In the genomic region with DNA sequence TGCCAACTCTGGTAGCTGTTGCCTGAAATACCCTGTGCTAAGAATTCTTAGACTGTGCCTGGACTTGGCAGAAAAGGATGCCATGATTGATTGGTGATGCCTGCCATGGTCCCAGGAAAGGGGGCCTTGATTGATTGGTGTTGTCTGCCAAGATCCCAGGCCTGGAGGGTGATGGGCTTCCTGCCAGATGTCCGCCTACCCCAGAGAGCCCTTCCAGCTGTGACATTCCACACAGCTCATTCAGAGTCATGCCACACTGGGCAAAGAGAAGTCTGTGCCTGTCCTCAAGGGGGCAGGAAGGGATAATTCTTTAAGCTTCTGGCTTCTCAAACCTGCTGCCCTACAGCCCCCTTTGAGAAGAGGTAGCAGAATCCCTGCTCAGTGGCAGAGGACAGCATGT, we compare ENCODE assay signal across 15 cellular contexts. TPM values are rescaled to one million over a fixed set of nuclear protein-coding genes. Genes with fewer than 3 reads are reported as not detected.
DNase-seq lines count a peak whose midpoint lies in the region; ATAC-seq, FAIRE-seq and TF ChIP-seq lines count a peak whose summit lies in the region.
"Had no signal": no experiment of that assay in that cellular context is flagged by ENCODE, and none has a peak within 500 bp of the region (broad histone marks: within the 10 kb centered on the region; RNA-seq: fewer than 3 reads in every experiment).

No MANE protein-coding gene starts in this region.

- TF ChIP-seq CTCF in VCaP (conservative IDR thresholded peaks at IDR 0.05), result peak; percentile 39; the same call in 1 of the 2 replicates
- TF ChIP-seq CTCF in keratinocyte (optimal IDR thresholded peaks at IDR 0.05 in 1 of 3, IDR thresholded peaks at IDR 0.05 in 1 of 3, conservative IDR thresholded peaks at IDR 0.05 in 1 of 3; ENCODE audit: extremely low read depth in 1 of 3, insufficient read depth in 2 of 3, low read length in 3 of 3), result peak in 2 of 3 experiments; percentile 36 to 46
- no peak for TF ChIP-seq CTCF in natural killer cell (IDR thresholded peaks at IDR 0.05)

- H3K27ac Mint-ChIP-seq in natural killer cell, result no peak overlapping the region
- H3K27ac Mint-ChIP-seq: activated T-helper 2 cell treated with anti-CD3 and anti-CD28 coated beads, Interferon-gamma antibody, Interleukin-2, Interleukin-4, amounts not matched to agents 10 μg/mL and 5 μg/mL and 100 μg/mL, durations not matched to agents 14 hours and 24 hours and 36 hours had no signal

- DNase-seq in COR-L47 (lab: John Stamatoyannopoulos, UW) (peak; percentile 55), HS-27A (ENCODE audit: low read depth) (peak; percentile 36), keratinocyte (ENCODE audit: low read depth, low spot score) (no peak), natural killer cell (no peak), NCI-H1092 treated with DMSO at 0.1 percent for 48 hours (lab: John Stamatoyannopoulos, UW) (no peak), T1000 (lab: John Stamatoyannopoulos, UW) (no peak)
- DNase-seq: lower lobe of right lung, NCI-H1930, psoas muscle, Right ventricle myocardium superior had no signal

- no peak for FAIRE-seq in keratinocyte (lab: Jason Lieb, UNC)

- H3K9me3 Mint-ChIP-seq in natural killer cell, result no peaks in the 10 kb centered on the region
- H3K9me3 Mint-ChIP-seq: activated T-helper 2 cell treated with anti-CD3 and anti-CD28 coated beads, Interferon-gamma antibody, Interleukin-2, Interleukin-4, amounts not matched to agents 10 μg/mL and 5 μg/mL and 100 μg/mL, durations not matched to agents 14 hours and 24 hours and 36 hours had no signal

- H3K4me1 Mint-ChIP-seq in natural killer cell, result no peaks in the 10 kb centered on the region

- no peaks in the 10 kb centered on the region for H4K20me1 ChIP-seq in keratinocyte (ENCODE audit: control insufficient read depth, extremely low read depth, insufficient read depth, low read length)

- H3K36me3 Mint-ChIP-seq in natural killer cell, result no peaks in the 10 kb centered on the region

- H3K4me3 ChIP-seq in keratinocyte (ENCODE audit: control insufficient read depth in 2 of 3, extremely low read depth in 1 of 3, insufficient read depth in 2 of 3, low read depth in 1 of 3, low read length in 3 of 3), result no peak overlapping the region
- H3K4me3 ChIP-seq: coronary artery, lower lobe of right lung, psoas muscle had no signal

- no peak overlapping the region for H3K4me3 Mint-ChIP-seq in natural killer cell

- H3K27me3 Mint-ChIP-seq in natural killer cell (ENCODE audit: low read depth in 2 of 2), result peaks cover 16 to 18% of the 10 kb centered on the region in 2 donors

- no peak overlapping the region for H3K4me2 ChIP-seq in keratinocyte (ENCODE audit: control insufficient read depth, extremely low read depth, insufficient read depth, low read depth, low read length)

- intact Hi-C loops in natural killer cell (cut with micrococcal nuclease), result no loop called here

- no peak for ATAC-seq in natural killer cell
- ATAC-seq in GM21367 (IDR thresholded peaks at IDR 0.05; ENCODE audit: unreplicated experiment), result no peak
- ATAC-seq: activated CD4-positive, CD25-positive, alpha-beta regulatory T cell treated with anti-CD3 and anti-CD28 coated beads, Interleukin-2, amount 50 U/mL, for 24 hours; lower lobe of right lung; psoas muscle had no signal

- H3K27ac ChIP-seq in VCaP (no peak overlapping the region), keratinocyte (ENCODE audit: control insufficient read depth, insufficient read depth, low read length) (no peak overlapping the region)
- H3K27ac ChIP-seq: coronary artery, lower lobe of right lung, psoas muscle had no signal

- H3K9ac ChIP-seq in keratinocyte (ENCODE audit: control insufficient read depth, extremely low read depth, insufficient read depth, low read length), result no peak overlapping the region

- no peaks in the 10 kb centered on the region for H3K36me3 ChIP-seq in keratinocyte (ENCODE audit: control insufficient read depth in 2 of 2, extremely low read depth in 1 of 2, insufficient read depth in 2 of 2, low read length in 2 of 2)
- H3K36me3 ChIP-seq: lower lobe of right lung had no signal

- peaks cover 2% of the 10 kb centered on the region for H3K27me3 ChIP-seq in keratinocyte (ENCODE audit: control insufficient read depth, extremely low read depth, insufficient read depth, low read length)

- H3K4me1 ChIP-seq in keratinocyte (ENCODE audit: control insufficient read depth, extremely low read depth, insufficient read depth, low read length), result no peaks in the 10 kb centered on the region
- H3K4me1 ChIP-seq: lower lobe of right lung, psoas muscle had no signal

- dilution Hi-C loops in keratinocyte (cut with MboI; ENCODE audit: extremely low pct_ligation_motif_present, low sequenced_read_pairs), result no loop called here

- no peaks in the 10 kb centered on the region for H3K9me3 ChIP-seq in keratinocyte (ENCODE audit: control insufficient read depth, low read depth, low read length)
- H3K9me3 ChIP-seq: lower lobe of right lung, psoas muscle had no signal

- H3K9me1 ChIP-seq in keratinocyte (ENCODE audit: control insufficient read depth, extremely low read depth, insufficient read depth, low read length), result no peaks in the 10 kb centered on the region

- no peak overlapping the region for H2AFZ ChIP-seq in keratinocyte (ENCODE audit: control insufficient read depth, low read length)

- no peaks in the 10 kb centered on the region for H3K79me2 ChIP-seq in keratinocyte (ENCODE audit: control insufficient read depth, insufficient read depth, low read length)

RNA-seq across cellular contexts. Expression of a gene that starts 24.6 kb away (rescaled TPM):
- polyA plus RNA-seq in keratinocyte, result 0.01 TPM in 1 of 3 replicates, not detected in the others
- polyA plus RNA-seq in keratinocyte (2011; ENCODE audit: low read depth), result not detected
- polyA plus RNA-seq in keratinocyte (2011; cell fraction: cytosol; rRNA removed), result 0.01 TPM in 1 of 2 replicates, not detected in the other
- not detected in 2 replicates for polyA plus RNA-seq in keratinocyte (2011; cell fraction: nucleus; rRNA removed)
- polyA plus RNA-seq in keratinocyte (2012; ENCODE audit: low replicate concordance), result not detected in 2 replicates
- polyA minus RNA-seq in keratinocyte, result 0.03 TPM in 1 of 3 replicates, not detected in the others
- not detected for polyA minus RNA-seq in keratinocyte (2011; cell fraction: cytosol; rRNA and poly(A)+ RNA removed)
- polyA minus RNA-seq in keratinocyte (2011; cell fraction: nucleus; rRNA and poly(A)+ RNA removed), result not detected in 2 replicates
- not detected for total RNA-seq in natural killer cell
- total RNA-seq: activated T-helper 2 cell treated with anti-CD3 and anti-CD28 coated beads, Interferon-gamma antibody, Interleukin-2, Interleukin-4, amounts not matched to agents 10 μg/mL and 5 μg/mL and 100 μg/mL, durations not matched to agents 14 hours and 24 hours and 36 hours had no signal

RNA-seq across cellular contexts. Expression of a gene that starts 40.1 kb away (rescaled TPM):
- polyA plus RNA-seq in keratinocyte, result 0.03 TPM in 1 of 3 replicates, not detected in the others
- polyA plus RNA-seq in keratinocyte (2011; ENCODE audit: low read depth), result 0.14 TPM
- polyA plus RNA-seq in keratinocyte (2011; cell fraction: cytosol; rRNA removed), result not detected in 2 replicates
- polyA plus RNA-seq in keratinocyte (2011; cell fraction: nucleus; rRNA removed), result 0.05 TPM in 1 of 2 replicates, not detected in the other
- polyA plus RNA-seq in keratinocyte (2012; ENCODE audit: low replicate concordance), result 0.17 TPM in 1 of 2 replicates, not detected in the other
- polyA minus RNA-seq in keratinocyte, result 0.16 TPM in 1 of 3 replicates, not detected in the others
- 1.7 TPM for polyA minus RNA-seq in keratinocyte (2011; cell fraction: cytosol; rRNA and poly(A)+ RNA removed)
- polyA minus RNA-seq in keratinocyte (2011; cell fraction: nucleus; rRNA and poly(A)+ RNA removed), result 0.31 and 0.32 TPM in 2 replicates
- total RNA-seq in natural killer cell, result not detected

Comparison
In these comparisons a context has a peak if more than half of its experiments do, and no peak if none do; other contexts are left out.
1. DNase-seq: peak in COR-L47 (single experiment) and HS-27A (single experiment); none in keratinocyte (single experiment), natural killer cell (single experiment), NCI-H1092 treated with DMSO at 0.1 percent for 48 hours (single experiment) and T1000 (single experiment).